1 cellular context compared by ENCODE assay signal in the genomic region with DNA sequence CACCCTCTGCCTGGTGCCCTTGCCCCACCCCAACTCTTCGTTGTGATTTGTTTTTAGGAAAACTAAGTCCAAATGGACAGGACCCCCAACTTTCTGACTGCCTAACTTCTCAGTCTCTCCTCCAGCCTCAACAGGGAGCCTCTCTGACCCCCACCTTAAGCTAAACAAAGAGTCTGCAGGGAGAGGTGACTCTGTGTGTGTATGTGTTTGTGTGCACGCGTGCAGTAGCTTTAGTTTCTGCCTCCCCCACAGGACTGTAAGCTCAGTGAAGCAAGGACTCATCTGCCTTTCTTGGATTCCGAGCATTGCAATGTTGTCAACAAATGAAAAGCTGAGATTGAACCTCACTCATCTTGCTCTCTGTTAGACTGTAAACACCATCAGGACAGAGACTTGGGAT.
TF ChIP-seq lines count a peak whose summit lies in the region.

No MANE protein-coding gene starts in this region.

TF ChIP-seq in IMR-90, 13 proteins besides CTCF, POLR2A, EP300 and RAD21 (continued from another document):
- TF ChIP-seq MAZ (IDR thresholded peaks at IDR 0.05; ENCODE audit: borderline replicate concordance, low read depth, low read length) = no peak
- no peak for TF ChIP-seq SMC3 (IDR thresholded peaks at IDR 0.05; ENCODE audit: low read depth, low read length)
- TF ChIP-seq BHLHE40 (IDR thresholded peaks at IDR 0.05; ENCODE audit: low read depth, low read length) = no peak
- TF ChIP-seq, protein P1, sequence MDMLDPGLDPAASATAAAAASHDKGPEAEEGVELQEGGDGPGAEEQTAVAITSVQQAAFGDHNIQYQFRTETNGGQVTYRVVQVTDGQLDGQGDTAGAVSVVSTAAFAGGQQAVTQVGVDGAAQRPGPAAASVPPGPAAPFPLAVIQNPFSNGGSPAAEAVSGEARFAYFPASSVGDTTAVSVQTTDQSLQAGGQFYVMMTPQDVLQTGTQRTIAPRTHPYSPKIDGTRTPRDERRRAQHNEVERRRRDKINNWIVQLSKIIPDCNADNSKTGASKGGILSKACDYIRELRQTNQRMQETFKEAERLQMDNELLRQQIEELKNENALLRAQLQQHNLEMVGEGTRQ (IDR thresholded peaks at IDR 0.05; ENCODE audit: low read depth, low read length) = no peak
- TF ChIP-seq RCOR1 (IDR thresholded peaks at IDR 0.05; ENCODE audit: insufficient replicate concordance, low read length) = no peak
- no peak for TF ChIP-seq NFE2L2 (IDR thresholded peaks at IDR 0.05; ENCODE audit: low read depth, low read length)
- no peak for TF ChIP-seq CEBPB (IDR thresholded peaks at IDR 0.05; ENCODE audit: low read depth, low read length)
- no peak for TF ChIP-seq MXI1 (IDR thresholded peaks at IDR 0.05; ENCODE audit: borderline replicate concordance, low read depth, low read length)
- no peak for TF ChIP-seq RFX5 (IDR thresholded peaks at IDR 0.05; ENCODE audit: low read depth, low read length)
- no peak for TF ChIP-seq CHD1 (IDR thresholded peaks at IDR 0.05; ENCODE audit: low read depth, low read length)
- TF ChIP-seq FOS (IDR thresholded peaks at IDR 0.05; ENCODE audit: low read depth, low read length) = no peak
- TF ChIP-seq, protein P2, sequence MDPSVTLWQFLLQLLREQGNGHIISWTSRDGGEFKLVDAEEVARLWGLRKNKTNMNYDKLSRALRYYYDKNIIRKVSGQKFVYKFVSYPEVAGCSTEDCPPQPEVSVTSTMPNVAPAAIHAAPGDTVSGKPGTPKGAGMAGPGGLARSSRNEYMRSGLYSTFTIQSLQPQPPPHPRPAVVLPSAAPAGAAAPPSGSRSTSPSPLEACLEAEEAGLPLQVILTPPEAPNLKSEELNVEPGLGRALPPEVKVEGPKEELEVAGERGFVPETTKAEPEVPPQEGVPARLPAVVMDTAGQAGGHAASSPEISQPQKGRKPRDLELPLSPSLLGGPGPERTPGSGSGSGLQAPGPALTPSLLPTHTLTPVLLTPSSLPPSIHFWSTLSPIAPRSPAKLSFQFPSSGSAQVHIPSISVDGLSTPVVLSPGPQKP (IDR thresholded peaks at IDR 0.05; ENCODE audit: borderline replicate concordance, low read depth, low read length) = no peak
TF ChIP-seq in IMR-90: peak in this region for 0.
